In genomic region chr6:17705778-17706579, GRCh38 we compare ENCODE assay signal across 8 cellular contexts. TPM values are rescaled to one million over a fixed set of nuclear protein-coding genes. Genes with fewer than 3 reads are reported as not detected.
DNase-seq lines count a peak whose midpoint lies in the region; ATAC-seq and TF ChIP-seq lines count a peak whose summit lies in the region.

No MANE protein-coding gene starts in this region.

- H3K9me3 ChIP-seq in Karpas-422 (ENCODE audit: low read length): no peaks in the 10 kb centered on the region
- no peaks in the 10 kb centered on the region for H3K9me3 ChIP-seq in adrenal gland (replicated peaks in 1 of 3)
- H3K9me3 ChIP-seq in hepatocyte (ENCODE audit: low read depth): no peaks in the 10 kb centered on the region
- H3K9me3 ChIP-seq in skeletal muscle satellite cell (replicated peaks; ENCODE audit: low read length): no peaks in the 10 kb centered on the region

- TF ChIP-seq CTCF in adrenal gland (IDR thresholded peaks at IDR 0.05): peak in 3 of 6 experiments; percentile 7 to 16 (median 9)
- no peak for TF ChIP-seq CTCF in hepatocyte (IDR thresholded peaks at IDR 0.05; ENCODE audit: poor library complexity)

- peaks cover 15% of the 10 kb centered on the region; the same call in 1 of the 2 replicates for H4K20me1 ChIP-seq in Karpas-422 (ENCODE audit: insufficient read depth, low read depth, low read length)
- peaks cover 33% of the 10 kb centered on the region for H4K20me1 ChIP-seq in hepatocyte (ENCODE audit: insufficient read depth, poor library complexity, severe bottlenecking)

- no peaks in the 10 kb centered on the region for H3K9me3 Mint-ChIP-seq in T-cell

- 0 to 1% (median 0%) methylated on average over 8 to 58 of the region's 58 CpGs for WGBS in adrenal gland, 4 donors
- WGBS in hepatocyte (ENCODE audit: low lambda C conversion rate, missing lambda C conversion rate): 0% methylated on average over 23 of the region's 58 CpGs

- no peak for TF ChIP-seq POLR2A in adrenal gland (IDR thresholded peaks at IDR 0.05)

- peaks cover 45% of the 10 kb centered on the region for H3K4me1 ChIP-seq in Karpas-422 (ENCODE audit: low read length)
- peaks cover 34 to 46% of the 10 kb centered on the region in 2 donors for H3K4me1 ChIP-seq in adrenal gland (replicated peaks in 1 of 2)
- peaks cover 4% of the 10 kb centered on the region for H3K4me1 ChIP-seq in hepatocyte (ENCODE audit: insufficient read depth)
- H3K4me1 ChIP-seq in skeletal muscle satellite cell (ENCODE audit: control insufficient read depth, insufficient read depth, low read length): peaks cover 35% of the 10 kb centered on the region

- H3K79me2 ChIP-seq in Karpas-422 (ENCODE audit: low read length) (peaks cover 57% of the 10 kb centered on the region), hepatocyte (peaks cover 51% of the 10 kb centered on the region)

- H3K4me3 ChIP-seq in Karpas-422 (ENCODE audit: low read length): peak overlapping the region; percentile 74
- peak overlapping the region; percentile 65 to 90 (median 83) for H3K4me3 ChIP-seq in adrenal gland
- peak overlapping the region; percentile 89 for H3K4me3 ChIP-seq in hepatocyte
- peak overlapping the region; percentile 84 for H3K4me3 ChIP-seq in skeletal muscle satellite cell (ENCODE audit: low read length)

- H3K27me3 Mint-ChIP-seq in T-cell: no peaks in the 10 kb centered on the region

- H3K27me3 ChIP-seq in Karpas-422 (ENCODE audit: low read length) (no peaks in the 10 kb centered on the region), adrenal gland (no peaks in the 10 kb centered on the region), hepatocyte (no peaks in the 10 kb centered on the region), skeletal muscle satellite cell (ENCODE audit: control insufficient read depth, insufficient read depth, low read length) (no peaks in the 10 kb centered on the region)

- intact Hi-C loops in adrenal gland (cut with DNase I): loop anchor here (5.0 to 10.0 kb wide), 2 partner anchors 101 to 104 kb away; partner anchors contain the start of gene FAM8A1 (in 2 of the 2)

- H3K4me3 Mint-ChIP-seq in T-cell: peak overlapping the region; percentile 82 to 92 (median 86)

- H3K36me3 Mint-ChIP-seq in T-cell: no peaks in the 10 kb centered on the region

- H3K9me2 ChIP-seq in Karpas-422 (replicated peaks; ENCODE audit: insufficient read depth, low read length) (no peaks in the 10 kb centered on the region), hepatocyte (replicated peaks; ENCODE audit: insufficient read depth) (no peaks in the 10 kb centered on the region)

- POLR2A ChIA-PET in T-cell (lab: Charles Lee): interaction anchor here (0.6 to 0.7 kb wide), 3 partner anchors 15 to 999 kb away, joined by 3 read pairs; no protein-coding TSS in a partner anchor

- H3K36me3 ChIP-seq in Karpas-422 (ENCODE audit: insufficient read depth, low read length) (no peaks in the 10 kb centered on the region), adrenal gland (replicated peaks in 1 of 2) (no peaks in the 10 kb centered on the region), hepatocyte (replicated peaks; ENCODE audit: insufficient read depth, low read depth) (no peaks in the 10 kb centered on the region), skeletal muscle satellite cell (ENCODE audit: insufficient read depth, low read length) (no peaks in the 10 kb centered on the region)

- peak overlapping the region; percentile 93 for H3K4me2 ChIP-seq in Karpas-422 (ENCODE audit: low read depth, low read length, poor library complexity, severe bottlenecking)
- H3K4me2 ChIP-seq in hepatocyte: peak overlapping the region; percentile 81
- peak overlapping the region; percentile 94 for H3K4me2 ChIP-seq in skeletal muscle satellite cell (ENCODE audit: low read length)

- peak overlapping the region; percentile 98 for H3K9ac ChIP-seq in Karpas-422 (ENCODE audit: low read length)
- peak overlapping the region; percentile 99 for H3K9ac ChIP-seq in skeletal muscle satellite cell (ENCODE audit: low read depth, low read length)

- peaks cover 38 to 49% (median 42%) of the 10 kb centered on the region in 3 donors for H3K4me1 Mint-ChIP-seq in T-cell

- peak overlapping the region; percentile 92 to 99 for H3K27ac Mint-ChIP-seq in T-cell

- 0 out of 2 replicates have a peak overlapping the region, but pooled peaks have one; percentile 23 for H2AFZ ChIP-seq in Karpas-422 (ENCODE audit: low read length)
- H2AFZ ChIP-seq in hepatocyte: peak overlapping the region; percentile 65

- ATAC-seq in GM21825 (IDR thresholded peaks at IDR 0.05; ENCODE audit: unreplicated experiment) (peak; percentile 63), T-cell (replicated peaks in 1 of 4) (peak; percentile 48 to 74 (median 60))

- CTCF ChIA-PET in T-cell (lab: Charles Lee): interaction anchor here in 1 of 2 donors (0.5 to 1.1 kb wide), 3 partner anchors 21 to 122 kb away, joined by 3 to 4 read pairs (median 4); no protein-coding TSS in a partner anchor

- DNase-seq in GF-D8 (lab: John Stamatoyannopoulos, UW): peak; percentile 61
- DNase-seq in Karpas-422: peak; percentile 92
- DNase-seq in T-cell: peak; percentile 48 to 89 (median 82)
- DNase-seq in adrenal gland: peak; percentile 47 to 68 (median 66)
- peak; percentile 75 for DNase-seq in hepatocyte (ENCODE audit: low spot score)
- no peak for DNase-seq in cerebellar nuclear complex (lab: John Stamatoyannopoulos, UW)

- H3K27ac ChIP-seq in Karpas-422 (ENCODE audit: low read length) (peak overlapping the region; percentile 84), adrenal gland (peak overlapping the region; percentile 96 to 99 (median 99)), hepatocyte (peak overlapping the region; percentile 99)

RNA-seq across cellular contexts. Expression of gene NUP153, which starts 0.7 kb away (rescaled TPM):
- total RNA-seq in Karpas-422 (2014; rRNA removed; shearing (Covaris generic); ENCODE audit: low replicate concordance): 29.0 and 53.0 TPM in 2 replicates
- total RNA-seq in T-cell: 10 to 100 TPM; 46.4 to 58.5 (median 54.2) TPM
- 10 to 100 TPM; 17.1 to 31.4 (median 28.2) TPM for total RNA-seq in adrenal gland
- 10 to 100 TPM in 1 of 3 donors, 1 to 10 TPM in 2; 4.6 to 29.5 (median 6.7) TPM for polyA plus RNA-seq in adrenal gland
- total RNA-seq in hepatocyte: 29.5 and 31.1 TPM in 2 replicates
- polyA plus RNA-seq in hepatocyte: 7.9 and 9.4 TPM in 2 replicates
- total RNA-seq in skeletal muscle satellite cell (2012; rRNA removed): 26.9 and 30.6 TPM in 2 replicates

Comparison
In these comparisons a context has a peak if more than half of its experiments do, and no peak if none do; other contexts are left out.
1. DNase-seq: peak in GF-D8 (single experiment), Karpas-422 (single experiment), T-cell (34 of 34), adrenal gland (7 of 7) and hepatocyte (single experiment); none in cerebellar nuclear complex (0 of 2).
2. Peak in every context shown above with its lines, with median percentiles within 50 percentile points of each other: H3K27ac ChIP-seq, H3K4me2 ChIP-seq and H3K4me3 ChIP-seq.